7 cellular contexts compared by ENCODE assay signal in the genomic region with DNA sequence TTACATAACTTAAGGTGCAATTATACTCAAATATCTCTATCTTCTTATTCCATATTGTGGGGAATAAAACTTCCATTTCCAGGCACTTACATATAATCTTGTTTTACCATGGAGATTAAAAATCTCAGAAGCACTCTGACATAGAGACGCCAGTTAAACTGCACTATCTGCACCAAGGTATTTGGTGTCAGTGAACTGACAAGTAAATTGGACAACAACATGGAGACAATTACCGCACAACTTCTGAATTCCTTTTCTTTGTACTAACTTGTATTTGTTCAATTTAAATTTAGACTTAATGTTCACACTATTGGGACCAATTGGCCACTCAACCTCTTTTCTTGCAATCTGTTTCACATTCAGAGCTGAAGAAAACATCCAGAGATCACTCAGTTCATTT.
"Had no signal": no experiment of that assay in that cellular context is flagged by ENCODE, and none has a peak within 500 bp of the region (broad histone marks: within the 10 kb centered on the region; RNA-seq: fewer than 3 reads in every experiment).

No MANE protein-coding gene starts in this region.

- ATAC-seq: HepG2, K562 had no signal

- H3K27ac ChIP-seq: HL-60 had no signal

- H3K4me1 Mint-ChIP-seq: IgD-negative memory B cell had no signal

- H3K27me3 Mint-ChIP-seq: IgD-negative memory B cell had no signal

- FAIRE-seq: HepG2, HTR-8/SVneo, K562 had no signal

- H3K27ac Mint-ChIP-seq: IgD-negative memory B cell had no signal

- H3K4me3 ChIP-seq: K562 had no signal

- H3K4me3 Mint-ChIP-seq: IgD-negative memory B cell had no signal

- DNase-seq: IMR-90, KBM-7 had no signal
